ENCODE assay signal across 11 cellular contexts in the genomic region with DNA sequence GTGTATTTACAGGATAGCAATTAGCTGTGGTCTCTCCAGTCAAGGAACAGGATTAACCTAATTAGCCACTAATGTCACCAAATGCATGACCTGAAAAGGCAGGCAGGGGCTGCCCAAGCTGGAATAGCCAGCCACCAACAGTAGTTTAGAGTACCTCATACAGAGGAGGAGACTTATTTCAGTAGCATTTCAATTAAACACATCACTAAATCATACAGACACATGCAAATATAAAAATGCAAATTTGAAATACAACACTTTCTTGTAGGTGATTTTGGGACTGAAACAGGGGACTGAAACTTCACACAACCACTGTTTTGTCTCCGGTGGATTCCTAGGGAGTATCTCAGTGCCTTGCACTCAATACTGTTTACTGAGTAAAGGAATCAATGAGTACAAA. TPM values are rescaled to one million over a fixed set of nuclear protein-coding genes. Genes with fewer than 3 reads are reported as not detected.
A peak's percentile ranks its signal among the peaks of the same experiment; 100 is the strongest.
DNase-seq lines count a peak whose midpoint lies in the region; ATAC-seq and TF ChIP-seq lines count a peak whose summit lies in the region.
"Had no signal": no experiment of that assay in that cellular context is flagged by ENCODE, and none has a peak within 500 bp of the region (broad histone marks: within the 10 kb centered on the region; RNA-seq: fewer than 3 reads in every experiment).

No MANE protein-coding gene starts in this region.

- no peaks in the 10 kb centered on the region for H3K4me1 ChIP-seq in stomach

- peaks cover 17% of the 10 kb centered on the region for H3K9me3 Mint-ChIP-seq in activated naive CD8-positive, alpha-beta T cell treated with anti-CD3 and anti-CD28 coated beads, Interleukin-2, amount 50 U/mL, for 24 hours

- no peak for DNase-seq in activated naive CD8-positive, alpha-beta T cell treated with anti-CD3 and anti-CD28 coated beads, Interleukin-2, amount 50 U/mL, for 24 hours
- DNase-seq in sciatic nerve (ENCODE audit: low spot score): no peak
- no peak for DNase-seq in NCI-H345 treated with DMSO at 0.1 percent for 48 hours (lab: John Stamatoyannopoulos, UW; ENCODE audit: unreplicated experiment)
- no peak for DNase-seq in stomach
- DNase-seq in SIG-M5 (lab: John Stamatoyannopoulos, UW): no peak
- DNase-seq: Right ventricle myocardium superior had no signal

- peak; percentile 72 for ATAC-seq in GM18520 (IDR thresholded peaks at IDR 0.05; ENCODE audit: unreplicated experiment)
- peak; percentile 81 for ATAC-seq in GM21390 (IDR thresholded peaks at IDR 0.05; ENCODE audit: unreplicated experiment)
- ATAC-seq in HG03135 (IDR thresholded peaks at IDR 0.05; ENCODE audit: unreplicated experiment): peak; percentile 77
- peak; percentile 42 for ATAC-seq in activated naive CD8-positive, alpha-beta T cell treated with anti-CD3 and anti-CD28 coated beads, Interleukin-2, amount 50 U/mL, for 24 hours
- no peak for ATAC-seq in sciatic nerve
- ATAC-seq: K562 had no signal

- H3K9me3 ChIP-seq in stomach: no peaks in the 10 kb centered on the region

- no peak overlapping the region for H3K27ac ChIP-seq in stomach

- H3K27me3 Mint-ChIP-seq in activated naive CD8-positive, alpha-beta T cell treated with anti-CD3 and anti-CD28 coated beads, Interleukin-2, amount 50 U/mL, for 24 hours: no peaks in the 10 kb centered on the region

- H3K36me3 ChIP-seq in stomach: no peaks in the 10 kb centered on the region

- H3K4me1 Mint-ChIP-seq in activated naive CD8-positive, alpha-beta T cell treated with anti-CD3 and anti-CD28 coated beads, Interleukin-2, amount 50 U/mL, for 24 hours: peaks cover 44% of the 10 kb centered on the region

- TF ChIP-seq EP300 in stomach (IDR thresholded peaks at IDR 0.05): no peak

- H3K27me3 ChIP-seq in stomach: no peaks in the 10 kb centered on the region

- TF ChIP-seq CTCF in stomach (IDR thresholded peaks at IDR 0.05): no peak

- H3K4me3 ChIP-seq in stomach: no peak overlapping the region
- H3K4me3 ChIP-seq: K562 had no signal

- H3K27ac Mint-ChIP-seq in activated naive CD8-positive, alpha-beta T cell treated with anti-CD3 and anti-CD28 coated beads, Interleukin-2, amount 50 U/mL, for 24 hours: no peak overlapping the region

- no peaks in the 10 kb centered on the region for H3K36me3 Mint-ChIP-seq in activated naive CD8-positive, alpha-beta T cell treated with anti-CD3 and anti-CD28 coated beads, Interleukin-2, amount 50 U/mL, for 24 hours (ENCODE audit: low read depth)

- WGBS in stomach, 5 donors: 56 to 72% (median 68%) methylated on average over 1 of the region's 1 CpG

- no peak for TF ChIP-seq POLR2A in stomach (IDR thresholded peaks at IDR 0.05)

- intact Hi-C loops in sciatic nerve (cut with DNase I) (no loop called here), stomach (cut with DNase I; ENCODE audit: low total_unique reads) (no loop called here)

- H3K4me3 Mint-ChIP-seq in activated naive CD8-positive, alpha-beta T cell treated with anti-CD3 and anti-CD28 coated beads, Interleukin-2, amount 50 U/mL, for 24 hours: no peak overlapping the region

RNA-seq across cellular contexts. Expression of gene IFNG-AS1, which starts 0.6 kb away (rescaled TPM):
- total RNA-seq in sciatic nerve (0.27 TPM), stomach (not detected)
- not detected for polyA plus RNA-seq in stomach
- total RNA-seq: K562, Right ventricle myocardium superior, temporal lobe had no signal
- polyA plus RNA-seq: K562 had no signal
